Comparison of ENCODE assay signal across 9 cellular contexts in genomic region chr6:41040101-41040910, GRCh38. TPM values are rescaled to one million over a fixed set of nuclear protein-coding genes. Genes with fewer than 3 reads are reported as not detected.
DNase-seq lines count a peak whose midpoint lies in the region; ATAC-seq and TF ChIP-seq lines count a peak whose summit lies in the region.
"Had no signal": no experiment of that assay in that cellular context is flagged by ENCODE, and none has a peak within 500 bp of the region (broad histone marks: within the 10 kb centered on the region; RNA-seq: fewer than 3 reads in every experiment).

No MANE protein-coding gene starts in this region.

- DNase-seq in NCI-H2029 (lab: John Stamatoyannopoulos, UW), result peak; percentile 27
- no peak for DNase-seq in NCI-H2029 treated with DMSO at 0.1 percent for 48 hours (lab: John Stamatoyannopoulos, UW)
- peak; percentile 52 for DNase-seq in NB4 (ENCODE audit: low read depth)
- DNase-seq in renal cortical epithelial cell (ENCODE audit: low read depth), result peak; percentile 96

- peak overlapping the region in 1 of 2 donors; percentile 49 for H3K9ac ChIP-seq in duodenal mucosa (ENCODE audit: low read depth in 1 of 2, low read length in 2 of 2)

- no peaks in the 10 kb centered on the region for H3K27me3 ChIP-seq in duodenal mucosa (ENCODE audit: control insufficient read depth in 1 of 2, insufficient read depth in 2 of 2, low read length in 2 of 2)

- no peaks in the 10 kb centered on the region for H3K9me3 ChIP-seq in duodenal mucosa (ENCODE audit: control insufficient read depth in 1 of 2, low read length in 2 of 2)

- TF ChIP-seq POLR2A in NB4 (IDR thresholded peaks at IDR 0.05; ENCODE audit: extremely low read depth, insufficient read length), result no peak

- H3K27ac ChIP-seq in duodenal mucosa (ENCODE audit: low read depth, low read length), result peak overlapping the region; percentile 69
- H3K27ac ChIP-seq: 22Rv1 had no signal

- H3K4me1 ChIP-seq in duodenal mucosa (ENCODE audit: control insufficient read depth in 1 of 2, insufficient read depth in 2 of 2, low read length in 2 of 2), result peaks cover 25 to 31% of the 10 kb centered on the region in 2 donors

- ATAC-seq in HG03442 (IDR thresholded peaks at IDR 0.05; ENCODE audit: unreplicated experiment) (no peak), HG03139 (IDR thresholded peaks at IDR 0.05; ENCODE audit: unreplicated experiment) (no peak), HG03439 (IDR thresholded peaks at IDR 0.05; ENCODE audit: unreplicated experiment) (no peak)

- no peaks in the 10 kb centered on the region for H3K36me3 ChIP-seq in duodenal mucosa (ENCODE audit: control insufficient read depth in 1 of 2, insufficient read depth in 2 of 2, low read length in 2 of 2)

- TF ChIP-seq CTCF in NB4 (IDR thresholded peaks at IDR 0.05; ENCODE audit: low read depth, low read length), result no peak

- H3K4me3 ChIP-seq in NB4 (ENCODE audit: low read depth, low read length), result no peak overlapping the region
- H3K4me3 ChIP-seq in duodenal mucosa (ENCODE audit: low read depth in 1 of 2, low read length in 2 of 2), result peak overlapping the region in 1 of 2 donors; percentile 82

RNA-seq across cellular contexts. Expression of gene UNC5CL, which starts 1.3 kb away (rescaled TPM):
- total RNA-seq in renal cortical epithelial cell, result 2.4 and 9.6 TPM in 2 replicates

RNA-seq across cellular contexts. Expression of gene TSPO2, which starts 2.0 kb away (rescaled TPM):
- not detected in 2 replicates for total RNA-seq in renal cortical epithelial cell

RNA-seq across cellular contexts. Expression of gene APOBEC2, which starts 12.7 kb away (rescaled TPM):
- total RNA-seq in renal cortical epithelial cell, result not detected in 2 replicates

RNA-seq across cellular contexts. Expression of gene OARD1, which starts 31.9 kb away (rescaled TPM):
- 10.1 and 17.1 TPM in 2 replicates for total RNA-seq in renal cortical epithelial cell

RNA-seq across cellular contexts. Expression of gene NFYA, which starts 32.5 kb away (rescaled TPM):
- 17.5 and 38.8 TPM in 2 replicates for total RNA-seq in renal cortical epithelial cell
